Comparison of ENCODE assay signal across 8 cellular contexts in genomic region chr5:115179068-115179958, GRCh38. TPM values are rescaled to one million over a fixed set of nuclear protein-coding genes. Genes with fewer than 3 reads are reported as not detected.
DNase-seq lines count a peak whose midpoint lies in the region; ATAC-seq and TF ChIP-seq lines count a peak whose summit lies in the region.

No MANE protein-coding gene starts in this region.

- peaks cover 78% of the 10 kb centered on the region for H3K27me3 ChIP-seq in cardiac muscle cell
- H3K27me3 ChIP-seq in psoas muscle (ENCODE audit: insufficient read depth in 3 of 3, low read length in 2 of 3) = peaks cover 2 to 57% (median 24%) of the 10 kb centered on the region in 3 donors

- peaks cover 4% of the 10 kb centered on the region for H3K4me1 ChIP-seq in cardiac muscle cell (ENCODE audit: low read depth)
- peaks cover 7% of the 10 kb centered on the region for H3K4me1 ChIP-seq in psoas muscle

- intact Hi-C loops in psoas muscle (cut with DNase I) = no loop called here

- H3K4me3 Mint-ChIP-seq in T-helper 17 cell = peak overlapping the region; percentile 92

- H3K36me3 ChIP-seq in cardiac muscle cell (no peaks in the 10 kb centered on the region), psoas muscle (ENCODE audit: insufficient read depth in 1 of 2, low read depth in 1 of 2) (no peaks in the 10 kb centered on the region)

- 19 to 26% (median 22%) methylated on average over 74 to 75 of the region's 75 CpGs for WGBS in psoas muscle, 3 donors

- peaks cover 71% of the 10 kb centered on the region for H3K27me3 Mint-ChIP-seq in T-helper 17 cell

- no peak overlapping the region for H3K27ac Mint-ChIP-seq in T-helper 17 cell

- ATAC-seq in HG02759 (IDR thresholded peaks at IDR 0.05; ENCODE audit: unreplicated experiment) (peak; percentile 36), T-helper 17 cell (no peak), psoas muscle (peak in 1 of 4 donors; percentile 62)

- TF ChIP-seq CTCF in cardiac muscle cell (IDR thresholded peaks at IDR 0.05; ENCODE audit: low read depth, low read length) = no peak
- no peak for TF ChIP-seq CTCF in psoas muscle (IDR thresholded peaks at IDR 0.05)

- DNase-seq in SHP77 (lab: John Stamatoyannopoulos, UW) (peak; percentile 28 to 52), SHP77 treated with DMSO at 0.1 percent for 48 hours (lab: John Stamatoyannopoulos, UW) (no peak), T-helper 17 cell (no peak), cardiac muscle cell (ENCODE audit: low read depth in 1 of 2, low spot score in 1 of 2) (peak in 1 of 2 donors; percentile 63), psoas muscle (peak in 1 of 2 donors; percentile 51), midbrain (lab: John Stamatoyannopoulos, UW) (no peak), NCI-H524 treated with DMSO at 0.1 percent for 48 hours (lab: John Stamatoyannopoulos, UW) (no peak)

- no peak overlapping the region for H3K27ac ChIP-seq in cardiac muscle cell
- no peak overlapping the region for H3K27ac ChIP-seq in psoas muscle

- H3K4me3 ChIP-seq in cardiac muscle cell = peak overlapping the region; percentile 44
- H3K4me3 ChIP-seq in psoas muscle = peak overlapping the region; percentile 65

- peaks cover 5% of the 10 kb centered on the region for H3K4me1 Mint-ChIP-seq in T-helper 17 cell

- no peaks in the 10 kb centered on the region for H3K9me3 ChIP-seq in T-helper 17 cell (ENCODE audit: control insufficient read depth, low read length, poor library complexity, severe bottlenecking)
- H3K9me3 ChIP-seq in cardiac muscle cell (ENCODE audit: low read depth) = no peaks in the 10 kb centered on the region
- H3K9me3 ChIP-seq in psoas muscle = no peaks in the 10 kb centered on the region

- H3K36me3 Mint-ChIP-seq in T-helper 17 cell (ENCODE audit: low read depth) = peaks cover 3% of the 10 kb centered on the region

RNA-seq across cellular contexts. Expression of gene TRIM36, which starts 9.6 kb away (rescaled TPM):
- total RNA-seq in T-helper 17 cell (under 1 TPM in 1 of 2 donors, not detected in 1; 0.40 TPM), cardiac muscle cell (2.6 and 8.0 TPM in 2 replicates), psoas muscle (under 1 TPM in 3 of 4 donors, not detected in 1; 0.06 to 0.75 (median 0.49) TPM)
- polyA plus RNA-seq in cardiac muscle cell (1.4 and 4.6 TPM in 2 replicates), psoas muscle (under 1 TPM in 2 of 3 donors, not detected in 1; 0.04 to 0.47 TPM)

Comparison
In these comparisons a context has a peak if more than half of its experiments do, and no peak if none do; other contexts are left out.
1. DNase-seq: peak in SHP77 (2 of 2); none in SHP77 treated with DMSO at 0.1 percent for 48 hours (single experiment), T-helper 17 cell (0 of 3), midbrain (single experiment) and NCI-H524 treated with DMSO at 0.1 percent for 48 hours (single experiment).